ENCODE assay signal across 8 cellular contexts in genomic region chr19:16198363-16198636, GRCh38. TPM values are rescaled to one million over a fixed set of nuclear protein-coding genes. Genes with fewer than 3 reads are reported as not detected.
DNase-seq lines count a peak whose midpoint lies in the region; ATAC-seq and TF ChIP-seq lines count a peak whose summit lies in the region.

No MANE protein-coding gene starts in this region.

- peaks cover 32% of the 10 kb centered on the region for H3K4me1 Mint-ChIP-seq in T-helper 2 cell treated with Interferon-gamma antibody and Interleukin-4, amounts not matched to agents 5 μg/mL and 100 μg/mL, for 36 hours (ENCODE audit: low read depth)
- H3K4me1 Mint-ChIP-seq in T-helper 17 cell (peaks cover 32% of the 10 kb centered on the region), glutamatergic neuron (ENCODE audit: low read depth, unreplicated experiment) (peaks cover 4% of the 10 kb centered on the region)

- H3K27ac Mint-ChIP-seq in T-helper 2 cell treated with Interferon-gamma antibody and Interleukin-4, amounts not matched to agents 5 μg/mL and 100 μg/mL, for 36 hours = peak overlapping the region; percentile 65
- H3K27ac Mint-ChIP-seq in T-helper 17 cell (no peak overlapping the region), glutamatergic neuron (ENCODE audit: unreplicated experiment) (peak overlapping the region; percentile 38)

- H3K4me3 Mint-ChIP-seq in T-helper 2 cell treated with Interferon-gamma antibody and Interleukin-4, amounts not matched to agents 5 μg/mL and 100 μg/mL, for 36 hours = peak overlapping the region; percentile 87
- H3K4me3 Mint-ChIP-seq in T-helper 17 cell = peak overlapping the region; percentile 78
- H3K4me3 Mint-ChIP-seq in glutamatergic neuron (ENCODE audit: unreplicated experiment) = peak overlapping the region; percentile 89

- H3K36me3 ChIP-seq in skeletal muscle tissue (ENCODE audit: control insufficient read depth in 3 of 3, insufficient read depth in 3 of 3, low read length in 3 of 3) = peaks cover 18 to 21% (median 18%) of the 10 kb centered on the region in 3 donors

- TF ChIP-seq CTCF in glutamatergic neuron (IDR thresholded peaks at IDR 0.05; ENCODE audit: partially characterized antibody, unreplicated experiment) = no peak

- peak overlapping the region; percentile 91 to 97 (median 96) for H3K9ac ChIP-seq in skeletal muscle tissue (ENCODE audit: low read depth in 1 of 3, low read length in 3 of 3)

- H3K27me3 Mint-ChIP-seq in T-helper 2 cell treated with Interferon-gamma antibody and Interleukin-4, amounts not matched to agents 5 μg/mL and 100 μg/mL, for 36 hours (ENCODE audit: low read depth) = no peaks in the 10 kb centered on the region
- H3K27me3 Mint-ChIP-seq in T-helper 17 cell (no peaks in the 10 kb centered on the region), glutamatergic neuron (ENCODE audit: unreplicated experiment) (peaks cover 6% of the 10 kb centered on the region)

- peaks cover 23 to 27% (median 26%) of the 10 kb centered on the region in 3 donors for H3K4me1 ChIP-seq in skeletal muscle tissue (ENCODE audit: control insufficient read depth in 3 of 3, insufficient read depth in 3 of 3, low read length in 3 of 3)

- no peak for DNase-seq in T-helper 2 cell treated with Interferon-gamma antibody and Interleukin-4, amounts not matched to agents 5 μg/mL and 100 μg/mL, for 36 hours (ENCODE audit: low spot score)
- DNase-seq in T-helper 2 cell (no peak), T-helper 17 cell (no peak), glutamatergic neuron (peak; percentile 27), anterior cingulate cortex (lab: John Stamatoyannopoulos, UW) (no peak), Ammon's horn (ENCODE audit: low spot score) (no peak)
- DNase-seq in effector CD8-positive, alpha-beta T cell (lab: John Stamatoyannopoulos, UW) = no peak

- H3K9me3 ChIP-seq in T-helper 17 cell (ENCODE audit: control insufficient read depth, low read length, poor library complexity, severe bottlenecking) (no peaks in the 10 kb centered on the region), skeletal muscle tissue (ENCODE audit: control insufficient read depth in 3 of 3, low read length in 3 of 3) (no peaks in the 10 kb centered on the region)

- no peak for ATAC-seq in T-helper 17 cell

- H3K9me3 Mint-ChIP-seq in T-helper 2 cell treated with Interferon-gamma antibody and Interleukin-4, amounts not matched to agents 5 μg/mL and 100 μg/mL, for 36 hours = no peaks in the 10 kb centered on the region
- peaks cover 6% of the 10 kb centered on the region for H3K9me3 Mint-ChIP-seq in glutamatergic neuron (ENCODE audit: unreplicated experiment)

- H3K27me3 ChIP-seq in skeletal muscle tissue (ENCODE audit: control insufficient read depth in 3 of 3, insufficient read depth in 3 of 3, low read length in 3 of 3) = no peaks in the 10 kb centered on the region

- H3K4me3 ChIP-seq in skeletal muscle tissue (ENCODE audit: low read length in 3 of 3) = peak overlapping the region; percentile 93 to 97 (median 95)

- H3K27ac ChIP-seq in skeletal muscle tissue (ENCODE audit: low read depth, low read length) = peak overlapping the region; percentile 28

- peaks cover 23% of the 10 kb centered on the region for H3K36me3 Mint-ChIP-seq in T-helper 2 cell treated with Interferon-gamma antibody and Interleukin-4, amounts not matched to agents 5 μg/mL and 100 μg/mL, for 36 hours (ENCODE audit: low read depth)
- H3K36me3 Mint-ChIP-seq in T-helper 17 cell (ENCODE audit: low read depth) (peaks cover 8% of the 10 kb centered on the region), glutamatergic neuron (ENCODE audit: unreplicated experiment) (peaks cover 4% of the 10 kb centered on the region)

RNA-seq across cellular contexts. Expression of gene AP1M1, which starts 0.6 kb away (rescaled TPM):
- 10 to 100 TPM; 91.8 to 98.5 TPM for total RNA-seq in T-helper 17 cell
- 87.6 TPM for total RNA-seq in glutamatergic neuron (ENCODE audit: unreplicated experiment)
- 12.5 TPM for total RNA-seq in skeletal muscle tissue

RNA-seq across cellular contexts. Expression of gene FAM32A, which starts 13.1 kb away (rescaled TPM):
- total RNA-seq in T-helper 17 cell (10 to 100 TPM; 33.7 to 48.8 TPM), glutamatergic neuron (ENCODE audit: unreplicated experiment) (103 TPM), skeletal muscle tissue (54.3 TPM)

RNA-seq across cellular contexts. Expression of gene CIB3, which starts 25.0 kb away (rescaled TPM):
- not detected for total RNA-seq in T-helper 17 cell
- total RNA-seq in glutamatergic neuron (ENCODE audit: unreplicated experiment) = not detected
- not detected for total RNA-seq in skeletal muscle tissue

RNA-seq across cellular contexts. Expression of gene HSH2D, which starts 54.8 kb away (rescaled TPM):
- total RNA-seq in T-helper 17 cell (10 to 100 TPM; 27.7 to 31.8 TPM), glutamatergic neuron (ENCODE audit: unreplicated experiment) (not detected), skeletal muscle tissue (0.52 TPM)
